Comparison of ENCODE assay signal across 8 cellular contexts in the genomic region with DNA sequence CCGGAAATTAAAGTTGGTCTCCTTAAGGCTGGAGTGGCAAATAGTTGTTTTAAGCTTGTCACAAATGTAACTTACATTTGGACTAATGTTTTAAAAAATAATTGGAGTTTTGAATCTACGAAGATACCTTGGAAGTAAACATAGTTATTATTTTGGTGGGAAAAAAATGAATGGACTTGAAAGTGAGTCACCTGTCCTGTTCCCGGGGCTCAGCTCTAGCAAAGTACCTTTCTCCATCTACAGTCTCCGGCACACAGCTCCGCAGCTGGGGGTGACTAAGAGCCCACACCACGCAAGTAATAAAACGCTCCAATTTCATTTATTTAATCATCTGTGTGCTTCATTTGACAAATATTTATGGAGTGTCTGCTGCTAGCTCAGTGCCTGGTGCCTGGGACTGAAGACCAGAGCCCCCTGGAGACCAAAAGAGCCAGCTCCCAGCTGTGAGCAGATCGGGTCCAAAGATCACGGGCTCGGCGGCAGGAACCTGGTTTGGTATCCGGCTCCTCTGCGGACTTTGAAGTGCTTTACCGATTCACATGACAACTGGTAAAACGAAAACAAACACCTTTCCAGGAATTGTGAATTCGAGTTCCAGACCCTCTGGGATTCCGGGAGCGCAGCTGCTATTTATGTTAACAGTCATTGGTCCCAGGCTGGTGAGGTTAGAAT. TPM values are rescaled to one million over a fixed set of nuclear protein-coding genes. Genes with fewer than 3 reads are reported as not detected.
DNase-seq lines count a peak whose midpoint lies in the region; ATAC-seq and TF ChIP-seq lines count a peak whose summit lies in the region.

No MANE protein-coding gene starts in this region.

- TF ChIP-seq CTCF in foreskin keratinocyte (conservative IDR thresholded peaks at IDR 0.05): peak; percentile 76

- no peak overlapping the region for H3K9ac ChIP-seq in rectal smooth muscle tissue (ENCODE audit: low read length)

- H3K27me3 ChIP-seq in foreskin keratinocyte (no peaks in the 10 kb centered on the region), rectal smooth muscle tissue (ENCODE audit: control insufficient read depth, insufficient read depth, low read length) (peaks cover 37% of the 10 kb centered on the region)

- H3K9me3 Mint-ChIP-seq in activated CD8-positive, alpha-beta memory T cell treated with anti-CD3 and anti-CD28 coated beads, Interleukin-2, amount 10 ng/mL, durations not matched to agents 7 days and 5 days (ENCODE audit: low read depth): no peaks in the 10 kb centered on the region

- DNase-seq in DMS153 treated with DMSO at 0.1 percent for 48 hours (lab: John Stamatoyannopoulos, UW; ENCODE audit: unreplicated experiment) (peak; percentile 53), DMS153 (lab: John Stamatoyannopoulos, UW) (no peak), NCI-H1092 treated with DMSO at 0.1 percent for 48 hours (lab: John Stamatoyannopoulos, UW) (peak; percentile 68), foreskin keratinocyte (peak; percentile 87 to 94), SKM-1 (lab: John Stamatoyannopoulos, UW; ENCODE audit: unreplicated experiment) (no peak)
- DNase-seq in activated CD8-positive, alpha-beta memory T cell treated with anti-CD3 and anti-CD28 coated beads, Interleukin-2, amount 10 ng/mL, durations not matched to agents 7 days and 5 days: peak; percentile 46

- H3K4me1 Mint-ChIP-seq in activated CD8-positive, alpha-beta memory T cell treated with anti-CD3 and anti-CD28 coated beads, Interleukin-2, amount 10 ng/mL, durations not matched to agents 7 days and 5 days: peaks cover 28% of the 10 kb centered on the region

- H3K27me3 Mint-ChIP-seq in activated CD8-positive, alpha-beta memory T cell treated with anti-CD3 and anti-CD28 coated beads, Interleukin-2, amount 10 ng/mL, durations not matched to agents 7 days and 5 days: peaks cover 77% of the 10 kb centered on the region

- H3K36me3 Mint-ChIP-seq in activated CD8-positive, alpha-beta memory T cell treated with anti-CD3 and anti-CD28 coated beads, Interleukin-2, amount 10 ng/mL, durations not matched to agents 7 days and 5 days: peaks cover 6% of the 10 kb centered on the region

- H3K36me3 ChIP-seq in rectal smooth muscle tissue (ENCODE audit: control insufficient read depth, insufficient read depth, low read length): no peaks in the 10 kb centered on the region

- H3K27ac ChIP-seq in foreskin keratinocyte (peak overlapping the region; percentile 99), rectal smooth muscle tissue (ENCODE audit: low read depth, low read length) (no peak overlapping the region)

- H3K4me1 ChIP-seq in foreskin keratinocyte (peaks cover 5% of the 10 kb centered on the region), rectal smooth muscle tissue (ENCODE audit: control insufficient read depth, insufficient read depth, low read length) (peaks cover 4% of the 10 kb centered on the region)

- no peak overlapping the region for H3K27ac Mint-ChIP-seq in activated CD8-positive, alpha-beta memory T cell treated with anti-CD3 and anti-CD28 coated beads, Interleukin-2, amount 10 ng/mL, durations not matched to agents 7 days and 5 days

- peak overlapping the region; percentile 45 for H3K4me3 ChIP-seq in rectal smooth muscle tissue (ENCODE audit: low read length)

- CTCF ChIA-PET in activated CD8-positive, alpha-beta memory T cell treated with anti-CD3 and anti-CD28 coated beads, Interleukin-2, amount 10 ng/mL, durations not matched to agents 7 days and 5 days (lab: Charles Lee): interaction anchor here (0.7 to 2.0 kb wide), 3 partner anchors 155 to 485 kb away, joined by 3 to 8 read pairs (median 4); no protein-coding TSS in a partner anchor

- peak; percentile 24 for ATAC-seq in activated CD8-positive, alpha-beta memory T cell treated with anti-CD3 and anti-CD28 coated beads, Interleukin-2, amount 10 ng/mL, durations not matched to agents 7 days and 5 days
- ATAC-seq in foreskin keratinocyte (peak; percentile 75), HG03097 (IDR thresholded peaks at IDR 0.05; ENCODE audit: low FRiP score, unreplicated experiment) (no peak)

- peak overlapping the region; percentile 53 for H3K4me3 Mint-ChIP-seq in activated CD8-positive, alpha-beta memory T cell treated with anti-CD3 and anti-CD28 coated beads, Interleukin-2, amount 10 ng/mL, durations not matched to agents 7 days and 5 days

RNA-seq across cellular contexts. Expression of a gene that starts 1.7 kb away (rescaled TPM):
- not detected for total RNA-seq in activated CD8-positive, alpha-beta memory T cell treated with anti-CD3 and anti-CD28 coated beads, Interleukin-2, amount 10 ng/mL, durations not matched to agents 7 days and 5 days
- total RNA-seq in foreskin keratinocyte: 33.2 and 40.9 TPM in 2 replicates
- 18.9 and 23.8 TPM in 2 replicates for polyA plus RNA-seq in foreskin keratinocyte

Comparison
In these comparisons a context has a peak if more than half of its experiments do, and no peak if none do; other contexts are left out.
1. DNase-seq: peak in DMS153 treated with DMSO at 0.1 percent for 48 hours (single experiment), NCI-H1092 treated with DMSO at 0.1 percent for 48 hours (single experiment), activated CD8-positive, alpha-beta memory T cell treated with anti-CD3 and anti-CD28 coated beads, Interleukin-2, amount 10 ng/mL, durations not matched to agents 7 days and 5 days (single experiment) and foreskin keratinocyte (2 of 2); none in DMS153 (single experiment) and SKM-1 (single experiment).
2. RNA of a gene that starts 1.7 kb away (total RNA-seq): 33.2 to 40.9 TPM in foreskin keratinocyte; not detected in activated CD8-positive, alpha-beta memory T cell treated with anti-CD3 and anti-CD28 coated beads, Interleukin-2, amount 10 ng/mL, durations not matched to agents 7 days and 5 days; every median in the first group is over 10 times any median in the second.